ENCODE assay signal across 10 cellular contexts in the genomic region with DNA sequence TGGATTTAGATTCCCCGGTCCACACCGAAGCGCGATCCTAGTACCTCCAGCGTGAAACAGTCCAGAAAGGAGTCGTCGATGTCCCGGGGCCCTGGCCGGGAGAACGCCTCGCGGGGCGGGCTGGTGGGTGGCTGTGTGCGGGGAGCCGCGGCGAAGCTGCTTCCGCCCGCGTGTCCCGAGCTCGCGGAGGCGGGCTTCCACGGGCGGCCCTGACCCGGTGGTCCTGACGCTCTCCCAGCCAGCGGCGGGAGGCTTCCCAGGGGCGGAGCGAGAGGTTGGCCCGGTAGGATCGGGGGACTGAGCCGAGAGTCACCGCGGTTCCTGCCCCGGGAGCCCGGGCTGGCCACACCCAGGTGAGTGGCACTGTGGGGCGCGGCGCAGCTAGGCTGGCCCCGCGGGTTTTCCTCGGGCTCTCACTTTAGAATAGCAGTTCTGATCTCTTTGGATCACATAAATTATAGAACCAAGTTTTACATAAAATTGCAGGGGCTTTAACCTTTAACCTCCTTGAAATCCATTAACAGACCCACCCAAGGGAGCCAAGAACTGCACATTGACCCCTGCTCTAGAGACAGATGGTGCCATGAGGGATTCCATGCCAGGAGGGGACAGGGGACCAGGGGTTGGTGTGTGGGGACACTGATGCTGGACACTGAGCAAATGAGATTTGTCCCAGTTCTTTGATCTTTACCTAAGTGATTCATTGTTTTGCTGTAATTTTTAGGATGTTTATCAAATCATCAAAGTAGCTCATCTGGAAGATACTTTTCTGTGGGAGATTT. TPM values are rescaled to one million over a fixed set of nuclear protein-coding genes. Genes with fewer than 3 reads are reported as not detected.
DNase-seq lines count a peak whose midpoint lies in the region; ATAC-seq, FAIRE-seq and TF ChIP-seq lines count a peak whose summit lies in the region.
"Had no signal": no experiment of that assay in that cellular context is flagged by ENCODE, and none has a peak within 500 bp of the region (broad histone marks: within the 10 kb centered on the region; RNA-seq: fewer than 3 reads in every experiment).

No MANE protein-coding gene starts in this region.

- no peak overlapping the region for H3K27ac ChIP-seq in kidney (ENCODE audit: low read depth in 2 of 2, low read length in 2 of 2)
- H3K27ac ChIP-seq in thyroid gland = no peak overlapping the region
- H3K27ac ChIP-seq: BLaER1 treated with 17β-estradiol and CSF1 and Interleukin-3, amounts not matched to agents 10 nM and 100 nM had no signal

- no peak for FAIRE-seq in kidney (lab: Jason Lieb, UNC)
- FAIRE-seq: endometrium had no signal

- H3K9me3 ChIP-seq in kidney (ENCODE audit: control insufficient read depth in 1 of 2, low read length in 2 of 2) (no peaks in the 10 kb centered on the region), thyroid gland (no peaks in the 10 kb centered on the region)

- WGBS in thyroid gland, 2 donors = 12 to 20% methylated on average over 21 to 30 of the region's 45 CpGs

- ATAC-seq in left colon (no peak), HG03439 (IDR thresholded peaks at IDR 0.05; ENCODE audit: unreplicated experiment) (no peak), GM18498 (IDR thresholded peaks at IDR 0.05; ENCODE audit: unreplicated experiment) (no peak)

- H3K9ac ChIP-seq in kidney (ENCODE audit: low read length in 2 of 2) = no peak overlapping the region
- H3K9ac ChIP-seq: BLaER1 treated with 17β-estradiol and CSF1 and Interleukin-3, amounts not matched to agents 10 nM and 100 nM had no signal

- H3K36me3 ChIP-seq in kidney (ENCODE audit: control insufficient read depth in 1 of 2, insufficient read depth in 2 of 2, low read length in 2 of 2) (no peaks in the 10 kb centered on the region), thyroid gland (no peaks in the 10 kb centered on the region)
- H3K36me3 ChIP-seq: BLaER1 treated with 17β-estradiol and CSF1 and Interleukin-3, amounts not matched to agents 10 nM and 100 nM had no signal

- intact Hi-C loops in kidney (cut with DNase I) (no loop called here), thyroid gland (cut with DNase I) (no loop called here), left colon (cut with DNase I, micrococcal nuclease) (no loop called here)

- H3K4me3 ChIP-seq in cardiac fibroblast (replicated peaks in 1 of 2; ENCODE audit: low read depth in 2 of 2, low read length in 2 of 2) (peak overlapping the region; percentile 36 to 50), kidney (ENCODE audit: low read length in 2 of 2) (peak overlapping the region in 1 of 2 donors; percentile 19), thyroid gland (replicated peaks in 1 of 3) (peak overlapping the region in 2 of 3 donors; percentile 18 to 38)
- H3K4me3 ChIP-seq: BLaER1 treated with 17β-estradiol and CSF1 and Interleukin-3, amounts not matched to agents 10 nM and 100 nM had no signal

- DNase-seq in activated T-cell treated with anti-CD3 and anti-CD28 coated beads, Interleukin-2, amount 50 U/mL, for 1 hour = peak; percentile 20
- DNase-seq in activated T-cell treated with anti-CD3 and anti-CD28 coated beads for 4 hours (no peak), cardiac fibroblast (ENCODE audit: low read depth in 2 of 2) (peak in 1 of 2 donors; percentile 10), kidney (peak; percentile 80), thyroid gland (peak; percentile 18 to 22), left colon (no peak)

- H3K27me3 ChIP-seq in thyroid gland = no peaks in the 10 kb centered on the region
- H3K27me3 ChIP-seq: BLaER1 treated with 17β-estradiol and CSF1 and Interleukin-3, amounts not matched to agents 10 nM and 100 nM had no signal

- no peak for TF ChIP-seq CTCF in cardiac fibroblast (IDR thresholded peaks at IDR 0.05; ENCODE audit: low read depth, low read length)
- no peak for TF ChIP-seq CTCF in kidney (IDR thresholded peaks at IDR 0.05; ENCODE audit: borderline replicate concordance, extremely low read depth, insufficient read depth)
- no peak for TF ChIP-seq CTCF in thyroid gland (IDR thresholded peaks at IDR 0.05)

- H3K4me1 ChIP-seq in kidney (ENCODE audit: control insufficient read depth in 1 of 2, insufficient read depth in 1 of 2, low read depth in 1 of 2, low read length in 2 of 2) (peaks cover 0 to 2% of the 10 kb centered on the region in 2 donors), thyroid gland (peaks cover 7 to 9% of the 10 kb centered on the region in 2 donors)

- TF ChIP-seq POLR2A in thyroid gland (IDR thresholded peaks at IDR 0.05) = no peak

RNA-seq across cellular contexts. Expression of gene IL31RA, which starts 29.2 kb away (rescaled TPM):
- total RNA-seq in kidney (0.44 TPM), thyroid gland (not detected), left colon (not detected)
- polyA plus RNA-seq in kidney (ENCODE audit: insufficient read depth, low read depth, low replicate concordance) = not detected

Comparison
In these comparisons a context has a peak if more than half of its experiments do, and no peak if none do; other contexts are left out.
1. DNase-seq: peak in activated T-cell treated with anti-CD3 and anti-CD28 coated beads, Interleukin-2, amount 50 U/mL, for 1 hour (single experiment), kidney (single experiment) and thyroid gland (2 of 2); none in activated T-cell treated with anti-CD3 and anti-CD28 coated beads for 4 hours (single experiment) and left colon (0 of 2).